ENCODE assay signal across 26 cellular contexts in the genomic region with DNA sequence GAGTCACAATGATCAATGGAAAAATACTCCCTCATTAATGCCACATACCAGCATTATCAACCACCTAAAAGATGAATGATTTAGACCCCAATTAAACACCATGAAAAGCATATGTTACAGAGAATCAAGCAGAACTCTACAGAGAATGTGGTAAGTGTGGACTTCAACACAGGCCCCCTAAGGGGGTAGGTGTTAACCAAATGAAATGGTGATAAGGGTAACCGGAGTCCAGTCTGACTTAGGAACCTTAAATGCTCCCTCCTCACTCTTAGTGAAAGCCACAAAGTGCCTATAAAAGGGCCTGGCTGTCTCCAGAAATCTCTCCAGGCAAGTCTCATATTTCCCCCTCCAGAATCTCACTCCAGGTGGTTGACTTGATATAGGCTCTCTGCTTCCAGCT.
"Had no signal": no experiment of that assay in that cellular context is flagged by ENCODE, and none has a peak within 500 bp of the region (broad histone marks: within the 10 kb centered on the region; RNA-seq: fewer than 3 reads in every experiment).

No MANE protein-coding gene starts in this region.

- H3K36me3 ChIP-seq: gastrocnemius medialis, neutrophil, pancreas, prostate gland, right atrium auricular region, suprapubic skin, transverse colon, upper lobe of right lung, uterus had no signal

- H3K4me1 ChIP-seq: gastrocnemius medialis, pancreas, prostate gland, right atrium auricular region, suprapubic skin, transverse colon, upper lobe of right lung, uterus had no signal

- DNase-seq: dorsolateral prefrontal cortex; effector CD4-positive, alpha-beta T cell; gastrocnemius medialis; head of caudate nucleus; kidney; mucosa of descending colon; naive B cell; pancreas; stimulated activated CD4-positive, alpha-beta T cell treated with anti-CD3 and anti-CD28 coated beads, Interleukin-12 subunit alpha, Interleukin-12 subunit beta, amount 100 ng/mL, for 4 hours; stimulated activated CD4-positive, alpha-beta T cell treated with anti-CD3 and anti-CD28 coated beads, Interleukin-1b, Interleukin-23, amount 100 ng/mL, for 48 hours; stimulated activated CD4-positive, alpha-beta T cell treated with anti-CD3 and anti-CD28 coated beads, Interleukin-4, amount 100 ng/mL, for 1 hour; stimulated activated CD8-positive, alpha-beta memory T cell treated with anti-CD3 and anti-CD28 coated beads, Interleukin-4, amount 100 ng/mL, for 48 hours; stimulated activated naive CD4-positive, alpha-beta T cell; stimulated activated naive CD8-positive, alpha-beta T cell treated with anti-CD3 and anti-CD28 coated beads, Interleukin-15, amount 100 ng/mL, for 72 hours; transverse colon; upper lobe of right lung; uterus had no signal

- ATAC-seq: gastrocnemius medialis; left lobe of liver; mucosa of descending colon; natural killer cell treated with Interleukin-12 subunit alpha and Interleukin-12 subunit beta and Interleukin-15 and Interleukin-18, amount 100 ng/mL, for 72 hours; pancreas; sciatic nerve; stimulated activated naive CD8-positive, alpha-beta T cell treated with anti-CD3 and anti-CD28 coated beads, Interleukin-15, amount 100 ng/mL, for 72 hours; upper lobe of right lung had no signal

- H3K27ac ChIP-seq: dorsolateral prefrontal cortex, gastrocnemius medialis, neutrophil, pancreas, prostate gland, right atrium auricular region, suprapubic skin, transverse colon, upper lobe of right lung, uterus had no signal

- H3K9me3 ChIP-seq: gastrocnemius medialis, mucosa of descending colon, neutrophil, pancreas, prostate gland, right atrium auricular region, suprapubic skin, transverse colon, upper lobe of right lung, uterus had no signal

- H3K4me3 ChIP-seq: dorsolateral prefrontal cortex, gastrocnemius medialis, lung, mucosa of descending colon, pancreas, prostate gland, right atrium auricular region, smooth muscle cell, suprapubic skin, transverse colon, upper lobe of right lung, uterus had no signal

- H3K27me3 ChIP-seq: gastrocnemius medialis, neutrophil, pancreas, right atrium auricular region, suprapubic skin, transverse colon, uterus had no signal
